ENCODE assay signal across 27 cellular contexts in genomic region chr9:75432386-75432785, GRCh38.
A peak's percentile ranks its signal among the peaks of the same experiment; 100 is the strongest.
DNase-seq lines count a peak whose midpoint lies in the region; ATAC-seq, FAIRE-seq and TF ChIP-seq lines count a peak whose summit lies in the region.
"Had no signal": no experiment of that assay in that cellular context is flagged by ENCODE, and none has a peak within 500 bp of the region (broad histone marks: within the 10 kb centered on the region; RNA-seq: fewer than 3 reads in every experiment).

No MANE protein-coding gene starts in this region.

- peak overlapping the region in 2 of 4 donors; percentile 1 to 28 for H3K27ac ChIP-seq in body of pancreas
- peak overlapping the region; percentile 3 to 58 (median 46) for H3K27ac ChIP-seq in thyroid gland
- H3K27ac ChIP-seq in small intestine (ENCODE audit: low read depth in 1 of 2, low read length in 1 of 2), result no peak overlapping the region
- H3K27ac ChIP-seq: ovary, SJSA1 had no signal

- H3K27me3 Mint-ChIP-seq in osteocyte (ENCODE audit: unreplicated experiment), result peaks cover 8% of the 10 kb centered on the region

- TF ChIP-seq POLR2A in body of pancreas (IDR thresholded peaks at IDR 0.05) (no peak), thyroid gland (IDR thresholded peaks at IDR 0.05) (no peak)

- H3K4me3 ChIP-seq in body of pancreas (no peak overlapping the region), thyroid gland (replicated peaks in 1 of 3) (no peak overlapping the region), small intestine (ENCODE audit: low read depth in 1 of 2, low read length in 2 of 2) (no peak overlapping the region)
- H3K4me3 ChIP-seq: breast epithelium, ovary, SJSA1 had no signal

- H3K4me3 Mint-ChIP-seq in osteocyte (ENCODE audit: unreplicated experiment), result no peak overlapping the region
- H3K4me3 Mint-ChIP-seq: activated CD4-positive, alpha-beta T cell treated with anti-CD3 and anti-CD28 coated beads for 36 hours; CD4-positive, alpha-beta T cell had no signal

- ATAC-seq in body of pancreas, result peak; percentile 40
- peak; percentile 14 to 61 for ATAC-seq in left cardiac atrium
- ATAC-seq in HG02642 (IDR thresholded peaks at IDR 0.05; ENCODE audit: poor library complexity, unreplicated experiment), result no peak
- ATAC-seq: activated CD4-positive, alpha-beta T cell treated with anti-CD3 and anti-CD28 coated beads for 36 hours had no signal

- H3K9me3 ChIP-seq in body of pancreas (no peaks in the 10 kb centered on the region), thyroid gland (no peaks in the 10 kb centered on the region), small intestine (ENCODE audit: control insufficient read depth, low read depth) (no peaks in the 10 kb centered on the region)
- H3K9me3 ChIP-seq: breast epithelium, ovary, SJSA1 had no signal

- no peaks in the 10 kb centered on the region for H3K4me1 ChIP-seq in body of pancreas
- H3K4me1 ChIP-seq in thyroid gland, result peaks cover 0 to 8% of the 10 kb centered on the region in 2 donors
- peaks cover 0 to 6% of the 10 kb centered on the region in 2 donors for H3K4me1 ChIP-seq in small intestine (ENCODE audit: control insufficient read depth in 2 of 2, insufficient read depth in 1 of 2, low read depth in 1 of 2, low read length in 1 of 2)
- H3K4me1 ChIP-seq: breast epithelium, SJSA1 had no signal

- no peaks in the 10 kb centered on the region for H3K9me3 Mint-ChIP-seq in osteocyte (ENCODE audit: unreplicated experiment)
- H3K9me3 Mint-ChIP-seq: activated T-helper 2 cell treated with anti-CD3 and anti-CD28 coated beads, Interferon-gamma antibody, Interleukin-2, Interleukin-4, amounts not matched to agents 10 μg/mL and 5 μg/mL and 100 μg/mL, durations not matched to agents 14 hours and 24 hours and 36 hours; CD4-positive, alpha-beta T cell had no signal

- H3K27me3 ChIP-seq in body of pancreas (no peaks in the 10 kb centered on the region), thyroid gland (no peaks in the 10 kb centered on the region), small intestine (ENCODE audit: control insufficient read depth in 2 of 2, insufficient read depth in 2 of 2, low read length in 2 of 2) (no peaks in the 10 kb centered on the region)
- H3K27me3 ChIP-seq: breast epithelium, ovary, SJSA1 had no signal

- DNase-seq in body of pancreas, result peak in 2 of 4 donors; percentile 9 to 27
- DNase-seq in left cardiac atrium, result no peak
- no peak for DNase-seq in osteocyte (ENCODE audit: extremely low spot score, unreplicated experiment)
- no peak for DNase-seq in thyroid gland
- DNase-seq in effector CD4-positive, alpha-beta T cell, result no peak
- DNase-seq in NCI-H748 treated with DMSO at 0.1 percent for 48 hours (lab: John Stamatoyannopoulos, UW), result no peak
- no peak for DNase-seq in small intestine
- DNase-seq: activated CD4-positive, alpha-beta T cell treated with anti-CD3 and anti-CD28 coated beads for 36 hours; activated naive CD4-positive, alpha-beta T cell treated with anti-CD3 and anti-CD28 coated beads, Interleukin-2, amount 50 U/mL, for 16 hours; amygdala; CD4-positive, alpha-beta T cell; effector memory CD4-positive, alpha-beta T cell; kidney glomerular epithelial cell; mesenchymal stem cell; NCI-H1092; NCI-H187; NCI-H2171; stimulated activated CD4-positive, alpha-beta T cell treated with anti-CD3 and anti-CD28 coated beads, Interleukin-12 subunit alpha, Interleukin-12 subunit beta, amount 100 ng/mL, for 4 hours; stimulated activated CD4-positive, alpha-beta T cell treated with anti-CD3 and anti-CD28 coated beads, Interleukin-2, amount 100 ng/mL, for 48 hours; T-helper 9 cell had no signal

- no peaks in the 10 kb centered on the region for H3K36me3 Mint-ChIP-seq in osteocyte (ENCODE audit: unreplicated experiment)

- intact Hi-C loops in body of pancreas (cut with DNase I) (no loop called here), left cardiac atrium (cut with DNase I) (no loop called here), thyroid gland (cut with DNase I) (no loop called here)

- 24 to 31% methylated on average over 1 of the region's 1 CpG for WGBS in body of pancreas, 2 donors
- 53 to 76% methylated on average over 1 of the region's 1 CpG for WGBS in thyroid gland, 2 donors
- WGBS in small intestine, 3 donors, result 58 to 91% (median 60%) methylated on average over 1 of the region's 1 CpG

- peak overlapping the region; percentile 78 for H3K27ac Mint-ChIP-seq in osteocyte (ENCODE audit: unreplicated experiment)
- H3K27ac Mint-ChIP-seq: activated CD4-positive, alpha-beta T cell treated with anti-CD3 and anti-CD28 coated beads for 36 hours; activated T-helper 2 cell treated with anti-CD3 and anti-CD28 coated beads, Interferon-gamma antibody, Interleukin-2, Interleukin-4, amounts not matched to agents 10 μg/mL and 5 μg/mL and 100 μg/mL, durations not matched to agents 14 hours and 24 hours and 36 hours; CD4-positive, alpha-beta T cell had no signal

- TF ChIP-seq CTCF in body of pancreas (IDR thresholded peaks at IDR 0.05) (no peak), osteocyte (IDR thresholded peaks at IDR 0.05) (no peak), thyroid gland (IDR thresholded peaks at IDR 0.05) (no peak)

- no peaks in the 10 kb centered on the region for H3K36me3 ChIP-seq in body of pancreas (replicated peaks in 1 of 2; ENCODE audit: insufficient read depth in 1 of 2, low read depth in 2 of 2)
- no peaks in the 10 kb centered on the region for H3K36me3 ChIP-seq in thyroid gland
- no peaks in the 10 kb centered on the region for H3K36me3 ChIP-seq in small intestine (ENCODE audit: control insufficient read depth in 2 of 2, insufficient read depth in 2 of 2, low read length in 2 of 2)
- H3K36me3 ChIP-seq: breast epithelium, ovary, SJSA1 had no signal

- H3K4me1 Mint-ChIP-seq in osteocyte (ENCODE audit: unreplicated experiment), result peaks cover 51% of the 10 kb centered on the region
- H3K4me1 Mint-ChIP-seq: activated CD4-positive, alpha-beta T cell treated with anti-CD3 and anti-CD28 coated beads for 36 hours had no signal

- no peak for FAIRE-seq in small intestine (lab: Jason Lieb, UNC)
- FAIRE-seq: colon, GM19239 had no signal

Comparison
In these comparisons a context has a peak if more than half of its experiments do, and no peak if none do; other contexts are left out.
1. H3K27ac ChIP-seq: peak in thyroid gland (3 of 3); none in small intestine (0 of 2).